Comparison of ENCODE assay signal across 10 cellular contexts in genomic region chr17:65742433-65743312, GRCh38.
A peak's percentile ranks its signal among the peaks of the same experiment; 100 is the strongest.
DNase-seq lines count a peak whose midpoint lies in the region; ATAC-seq and TF ChIP-seq lines count a peak whose summit lies in the region.
"Had no signal": no experiment of that assay in that cellular context is flagged by ENCODE, and none has a peak within 500 bp of the region (broad histone marks: within the 10 kb centered on the region; RNA-seq: fewer than 3 reads in every experiment).

No MANE protein-coding gene starts in this region.

- no peak for ATAC-seq in CD8-positive, alpha-beta T cell
- no peak for ATAC-seq in GM19397 (IDR thresholded peaks at IDR 0.05; ENCODE audit: unreplicated experiment)

- H3K27ac ChIP-seq in CD8-positive, alpha-beta T cell (ENCODE audit: low read depth, low read length) = no peak overlapping the region
- H3K27ac ChIP-seq in muscle layer of duodenum (ENCODE audit: low read length) (peak overlapping the region; percentile 8), MM.1S (ENCODE audit: low read length) (no peak overlapping the region)

- H3K4me1 Mint-ChIP-seq in CD8-positive, alpha-beta T cell (ENCODE audit: low read depth) = peaks cover 23% of the 10 kb centered on the region

- no peaks in the 10 kb centered on the region for H4K20me1 ChIP-seq in MM.1S (ENCODE audit: insufficient read depth, low read length)

- H3K9me3 ChIP-seq in CD8-positive, alpha-beta T cell (ENCODE audit: low read length) = no peaks in the 10 kb centered on the region
- H3K9me3 ChIP-seq in muscle layer of duodenum (ENCODE audit: control insufficient read depth in 1 of 2, low read length in 2 of 2) (peaks cover 0 to 3% of the 10 kb centered on the region in 2 donors), MM.1S (replicated peaks; ENCODE audit: insufficient read depth, low read length) (no peaks in the 10 kb centered on the region)

- no peaks in the 10 kb centered on the region for H3K27me3 ChIP-seq in CD8-positive, alpha-beta T cell (ENCODE audit: insufficient read depth, low read length)
- H3K27me3 ChIP-seq in muscle layer of duodenum (ENCODE audit: low read depth, low read length) (no peaks in the 10 kb centered on the region), MM.1S (replicated peaks; ENCODE audit: insufficient read depth, low read length) (no peaks in the 10 kb centered on the region)

- no peak overlapping the region for H3K27ac Mint-ChIP-seq in CD8-positive, alpha-beta T cell

- no peak overlapping the region for H3K4me3 ChIP-seq in CD8-positive, alpha-beta T cell (ENCODE audit: low read depth, low read length)
- peak overlapping the region in 1 of 2 donors; percentile 1 for H3K4me3 ChIP-seq in cardiac fibroblast (replicated peaks in 1 of 2; ENCODE audit: low read depth in 2 of 2, low read length in 2 of 2)
- no peak overlapping the region for H3K4me3 ChIP-seq in muscle layer of duodenum (ENCODE audit: low read depth in 1 of 2, low read length in 2 of 2)
- no peak overlapping the region for H3K4me3 ChIP-seq in MM.1S (ENCODE audit: low read length)
- H3K4me3 ChIP-seq: coronary artery had no signal

- POLR2A ChIA-PET in CD8-positive, alpha-beta T cell (lab: Charles Lee) = no interaction called here

- no peak for TF ChIP-seq CTCF in CD8-positive, alpha-beta T cell (IDR thresholded peaks at IDR 0.05)
- TF ChIP-seq CTCF in cardiac fibroblast (IDR thresholded peaks at IDR 0.05; ENCODE audit: low read depth, low read length) = no peak
- no peak for TF ChIP-seq CTCF in MM.1S (IDR thresholded peaks at IDR 0.05; ENCODE audit: low read length)

- H3F3A ChIP-seq in MM.1S (ENCODE audit: insufficient read depth, low read length) = no peaks in the 10 kb centered on the region

- H3K36me3 Mint-ChIP-seq in CD8-positive, alpha-beta T cell = no peaks in the 10 kb centered on the region

- no peaks in the 10 kb centered on the region for H3K79me2 ChIP-seq in MM.1S (ENCODE audit: low read length)

- intact Hi-C loops in CD8-positive, alpha-beta T cell (cut with DNase I, micrococcal nuclease) = loop anchor here in 1 of 2 experiments (10.0 kb wide), 1 partner anchor 178 kb away; the partner anchor contains the start of gene AXIN2

- H3K36me3 ChIP-seq in CD8-positive, alpha-beta T cell (ENCODE audit: insufficient read depth, low read length) = no peaks in the 10 kb centered on the region
- peaks cover 0 to 6% of the 10 kb centered on the region in 2 donors for H3K36me3 ChIP-seq in muscle layer of duodenum (ENCODE audit: control insufficient read depth in 1 of 2, insufficient read depth in 2 of 2, low read length in 2 of 2)
- H3K36me3 ChIP-seq in MM.1S (replicated peaks; ENCODE audit: insufficient read depth, low read length) = no peaks in the 10 kb centered on the region

- no peak overlapping the region for H3K4me2 ChIP-seq in MM.1S (ENCODE audit: low read depth, low read length)

- H3K4me1 ChIP-seq in CD8-positive, alpha-beta T cell (ENCODE audit: insufficient read depth, low read length) = peaks cover 21% of the 10 kb centered on the region
- H3K4me1 ChIP-seq in muscle layer of duodenum (ENCODE audit: control insufficient read depth in 1 of 2, insufficient read depth in 2 of 2, low read length in 2 of 2) (peaks cover 0 to 4% of the 10 kb centered on the region in 2 donors), MM.1S (ENCODE audit: low read length) (no peaks in the 10 kb centered on the region)

- no peak overlapping the region for H3K9ac ChIP-seq in MM.1S (ENCODE audit: low read length)

- no peak for DNase-seq in CD8-positive, alpha-beta T cell
- DNase-seq in LoVo (ENCODE audit: low spot score) (peak; percentile 38), cardiac fibroblast (ENCODE audit: low read depth in 2 of 2) (peak; percentile 75 to 95), MM.1S (no peak)
- no peak for DNase-seq in stimulated activated CD4-positive, alpha-beta T cell treated with anti-CD3 and anti-CD28 coated beads, Interleukin-15, amount 100 ng/mL, for 24 hours
- no peak for DNase-seq in activated CD8-positive, alpha-beta memory T cell treated with anti-CD3 and anti-CD28 coated beads for 24 hours
- DNase-seq: NCI-H1105 had no signal

- peak overlapping the region; percentile 43 for H3K4me3 Mint-ChIP-seq in CD8-positive, alpha-beta T cell

- H3K27me3 Mint-ChIP-seq in CD8-positive, alpha-beta T cell (ENCODE audit: low read depth) = no peaks in the 10 kb centered on the region

- H3K9me3 Mint-ChIP-seq in CD8-positive, alpha-beta T cell = no peaks in the 10 kb centered on the region

- no peaks in the 10 kb centered on the region for H3K9me2 ChIP-seq in MM.1S (replicated peaks; ENCODE audit: insufficient read depth, low read length)

- CTCF ChIA-PET in CD8-positive, alpha-beta T cell (lab: Charles Lee) = interaction anchor here (0.9 to 1.0 kb wide), 2 partner anchors 16 to 187 kb away, joined by 3 read pairs; no protein-coding TSS in a partner anchor

- H2AFZ ChIP-seq in MM.1S (ENCODE audit: low read length) = no peak overlapping the region

Comparison
In these comparisons a context has a peak if more than half of its experiments do, and no peak if none do; other contexts are left out.
1. DNase-seq: peak in LoVo (single experiment) and cardiac fibroblast (2 of 2); none in CD8-positive, alpha-beta T cell (0 of 7), stimulated activated CD4-positive, alpha-beta T cell treated with anti-CD3 and anti-CD28 coated beads, Interleukin-15, amount 100 ng/mL, for 24 hours (single experiment), activated CD8-positive, alpha-beta memory T cell treated with anti-CD3 and anti-CD28 coated beads for 24 hours (single experiment) and MM.1S (single experiment).